ENCODE assay signal across 11 cellular contexts in the genomic region with DNA sequence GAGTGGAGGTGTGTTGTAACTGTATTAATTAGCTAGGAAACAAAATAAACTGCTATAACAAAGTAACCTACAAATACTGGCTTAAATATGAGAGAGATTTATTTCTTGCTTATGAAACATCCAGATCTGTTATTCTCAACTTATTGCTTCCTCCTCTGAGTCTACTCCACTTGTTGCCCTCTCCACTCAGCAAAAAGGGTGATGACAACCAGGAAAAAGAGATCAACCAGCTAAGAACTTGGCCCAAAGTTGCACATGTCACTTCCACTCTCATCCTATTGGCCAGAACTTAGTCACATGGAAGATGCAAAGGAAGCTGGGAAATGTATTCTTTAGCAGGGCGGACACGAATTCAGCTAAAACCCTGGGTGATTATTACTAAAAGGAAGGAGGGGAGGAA. TPM values are rescaled to one million over a fixed set of nuclear protein-coding genes. Genes with fewer than 3 reads are reported as not detected.
DNase-seq lines count a peak whose midpoint lies in the region; ATAC-seq and TF ChIP-seq lines count a peak whose summit lies in the region.
"Had no signal": no experiment of that assay in that cellular context is flagged by ENCODE, and none has a peak within 500 bp of the region (broad histone marks: within the 10 kb centered on the region; RNA-seq: fewer than 3 reads in every experiment).

No MANE protein-coding gene starts in this region.

- H3K27me3 Mint-ChIP-seq in activated naive CD8-positive, alpha-beta T cell treated with anti-CD3 and anti-CD28 coated beads, Interleukin-2, amount 50 U/mL, for 24 hours = peaks cover 9% of the 10 kb centered on the region

- H3K9me3 ChIP-seq in sigmoid colon = no peaks in the 10 kb centered on the region

- TF ChIP-seq POLR2A in sigmoid colon (IDR thresholded peaks at IDR 0.05) = no peak

- DNase-seq in NCI-H2171 treated with DMSO at 0.1 percent for 48 hours (lab: John Stamatoyannopoulos, UW) (peak; percentile 49), NCI-H2171 (lab: John Stamatoyannopoulos, UW) (no peak), RKO (ENCODE audit: low spot score) (peak; percentile 85), fibroblast of pulmonary artery (ENCODE audit: low read depth) (peak; percentile 82), sigmoid colon (peak; percentile 7)
- no peak for DNase-seq in activated naive CD8-positive, alpha-beta T cell treated with anti-CD3 and anti-CD28 coated beads, Interleukin-2, amount 50 U/mL, for 24 hours
- DNase-seq in stimulated activated CD4-positive, alpha-beta T cell treated with anti-CD3 and anti-CD28 coated beads, Interleukin-2, amount 100 ng/mL, for 24 hours = no peak
- DNase-seq: activated T-cell treated with anti-CD3 and anti-CD28 coated beads, Interleukin-2, amount 50 U/mL, for 72 hours; stimulated activated naive CD4-positive, alpha-beta T cell treated with Interleukin-2 at 50 U/mL for 16 hours had no signal

- no peak for TF ChIP-seq EP300 in sigmoid colon (IDR thresholded peaks at IDR 0.05)

- no peak for ATAC-seq in activated naive CD8-positive, alpha-beta T cell treated with anti-CD3 and anti-CD28 coated beads, Interleukin-2, amount 50 U/mL, for 24 hours
- ATAC-seq in GM18861 (IDR thresholded peaks at IDR 0.05; ENCODE audit: unreplicated experiment) = no peak
- ATAC-seq: activated T-cell treated with anti-CD3 and anti-CD28 coated beads, Interleukin-2, amount 50 U/mL, for 72 hours had no signal

- H3K4me3 ChIP-seq in fibroblast of pulmonary artery (replicated peaks; ENCODE audit: low read depth, low read length) (no peak overlapping the region), sigmoid colon (no peak overlapping the region)

- intact Hi-C loops in sigmoid colon (cut with DNase I) = no loop called here

- no peak overlapping the region for H3K4me3 Mint-ChIP-seq in activated naive CD8-positive, alpha-beta T cell treated with anti-CD3 and anti-CD28 coated beads, Interleukin-2, amount 50 U/mL, for 24 hours
- H3K4me3 Mint-ChIP-seq: activated T-cell treated with anti-CD3 and anti-CD28 coated beads, Interleukin-2, amount 50 U/mL, for 72 hours had no signal

- 66 to 67% methylated on average over 2 of the region's 2 CpGs for WGBS in sigmoid colon, 2 donors

- no peaks in the 10 kb centered on the region for H3K27me3 ChIP-seq in sigmoid colon

- H3K36me3 ChIP-seq in sigmoid colon = no peaks in the 10 kb centered on the region

- no peaks in the 10 kb centered on the region for H3K36me3 Mint-ChIP-seq in activated naive CD8-positive, alpha-beta T cell treated with anti-CD3 and anti-CD28 coated beads, Interleukin-2, amount 50 U/mL, for 24 hours (ENCODE audit: low read depth)

- no peak overlapping the region for H3K27ac Mint-ChIP-seq in activated naive CD8-positive, alpha-beta T cell treated with anti-CD3 and anti-CD28 coated beads, Interleukin-2, amount 50 U/mL, for 24 hours
- H3K27ac Mint-ChIP-seq: activated T-cell treated with anti-CD3 and anti-CD28 coated beads, Interleukin-2, amount 50 U/mL, for 72 hours had no signal

- H3K27ac ChIP-seq in sigmoid colon = no peak overlapping the region
- H3K27ac ChIP-seq: epithelial cell of prostate had no signal

- no peaks in the 10 kb centered on the region for H3K9me3 Mint-ChIP-seq in activated naive CD8-positive, alpha-beta T cell treated with anti-CD3 and anti-CD28 coated beads, Interleukin-2, amount 50 U/mL, for 24 hours
- H3K9me3 Mint-ChIP-seq: activated T-cell treated with anti-CD3 and anti-CD28 coated beads, Interleukin-2, amount 50 U/mL, for 72 hours had no signal

- no peak for TF ChIP-seq CTCF in fibroblast of pulmonary artery (IDR thresholded peaks at IDR 0.05; ENCODE audit: low read length, missing control alignments)
- no peak for TF ChIP-seq CTCF in sigmoid colon (IDR thresholded peaks at IDR 0.05)

- peaks cover 0 to 6% (median 3%) of the 10 kb centered on the region in 4 donors for H3K4me1 ChIP-seq in sigmoid colon

- H3K4me1 Mint-ChIP-seq in activated naive CD8-positive, alpha-beta T cell treated with anti-CD3 and anti-CD28 coated beads, Interleukin-2, amount 50 U/mL, for 24 hours = peaks cover 21% of the 10 kb centered on the region

RNA-seq across cellular contexts. Expression of a gene that starts 5.2 kb away (rescaled TPM):
- 10 to 100 TPM in 3 of 4 donors, 1 to 10 TPM in 1; 9.1 to 24.4 (median 18.9) TPM for total RNA-seq in sigmoid colon
- polyA plus RNA-seq in sigmoid colon = 10 to 100 TPM in 1 of 3 donors, 1 to 10 TPM in 2; 8.4 to 10.2 (median 9.5) TPM

RNA-seq across cellular contexts. Expression of a gene that starts 15.0 kb away (rescaled TPM):
- total RNA-seq in sigmoid colon = 10 to 100 TPM in 1 of 4 donors, 1 to 10 TPM in 3; 6.4 to 18.8 (median 8.8) TPM
- polyA plus RNA-seq in sigmoid colon = 10 to 100 TPM in 2 of 3 donors, 1 to 10 TPM in 1; 8.6 to 28.2 (median 10.9) TPM

RNA-seq across cellular contexts. Expression of a gene that starts 43.2 kb away (rescaled TPM):
- 1 to 10 TPM in 3 of 4 donors, under 1 TPM in 1; 0.49 to 4.2 (median 1.8) TPM for total RNA-seq in sigmoid colon
- polyA plus RNA-seq in sigmoid colon = under 1 TPM in 1 of 3 donors, not detected in 2; 0.48 TPM

Comparison
In these comparisons a context has a peak if more than half of its experiments do, and no peak if none do; other contexts are left out.
1. DNase-seq: peak in NCI-H2171 treated with DMSO at 0.1 percent for 48 hours (single experiment), RKO (single experiment), fibroblast of pulmonary artery (single experiment) and sigmoid colon (single experiment); none in NCI-H2171 (single experiment), activated naive CD8-positive, alpha-beta T cell treated with anti-CD3 and anti-CD28 coated beads, Interleukin-2, amount 50 U/mL, for 24 hours (single experiment) and stimulated activated CD4-positive, alpha-beta T cell treated with anti-CD3 and anti-CD28 coated beads, Interleukin-2, amount 100 ng/mL, for 24 hours (0 of 2).